In the genomic region with DNA sequence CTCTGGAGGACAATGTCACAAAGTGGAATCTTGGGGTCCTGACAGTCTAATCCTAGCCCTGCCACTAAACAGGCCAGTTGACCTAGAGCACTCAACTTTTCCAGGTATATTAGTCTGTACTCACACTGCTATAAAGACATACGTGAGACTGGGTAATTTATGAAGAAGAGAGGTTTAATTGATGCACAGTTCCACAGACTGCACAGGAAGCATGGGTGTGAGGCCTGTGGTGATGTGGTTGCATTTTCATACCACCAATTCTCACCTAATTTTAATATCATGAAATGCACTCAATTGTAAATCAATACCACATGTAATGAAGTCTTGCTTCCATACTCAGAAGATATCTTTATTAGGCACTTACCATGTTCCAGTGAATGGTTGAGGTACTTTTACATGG, we compare ENCODE assay signal across 8 cellular contexts.
"Had no signal": no experiment of that assay in that cellular context is flagged by ENCODE, and none has a peak within 500 bp of the region (broad histone marks: within the 10 kb centered on the region; RNA-seq: fewer than 3 reads in every experiment).

No MANE protein-coding gene starts in this region.

- DNase-seq: GDM1, GF-D8 had no signal

- H3K4me3 ChIP-seq: GM12878 had no signal

- ATAC-seq: GM12878 had no signal

- FAIRE-seq: G401.6, GM12878, GM12891, GM12892, GM18507, GM19239 had no signal
